8 cellular contexts compared by ENCODE assay signal in genomic region chr6:106084973-106085686, GRCh38. TPM values are rescaled to one million over a fixed set of nuclear protein-coding genes. Genes with fewer than 3 reads are reported as not detected.
DNase-seq lines count a peak whose midpoint lies in the region; ATAC-seq and TF ChIP-seq lines count a peak whose summit lies in the region.

No MANE protein-coding gene starts in this region.

- peak overlapping the region; percentile 97 for H3K27ac ChIP-seq in epithelial cell of prostate

- peak overlapping the region; percentile 87 for H3K4me3 ChIP-seq in GM08714 (ENCODE audit: low read length)

- peak; percentile 78 for DNase-seq in epithelial cell of prostate (ENCODE audit: low read depth, low spot score)
- DNase-seq in renal cortical epithelial cell (ENCODE audit: low read depth): peak; percentile 67
- DNase-seq in ecto neural progenitor cell (ENCODE audit: low spot score): no peak
- no peak for DNase-seq in hypothalamus (lab: John Stamatoyannopoulos, UW)

- no peak for ATAC-seq in GM18502 (IDR thresholded peaks at IDR 0.05; ENCODE audit: poor library complexity, unreplicated experiment)
- no peak for ATAC-seq in HG03045 (IDR thresholded peaks at IDR 0.05; ENCODE audit: unreplicated experiment)

TF ChIP-seq in PFSK-1, 5 proteins besides CTCF, POLR2A, EP300 and RAD21:
- TF ChIP-seq FOXP2 (optimal IDR thresholded peaks at IDR 0.05; ENCODE audit: borderline replicate concordance, extremely low read depth, extremely low read length, insufficient read depth) (peak; percentile 30), SIN3A (IDR thresholded peaks at IDR 0.05; ENCODE audit: borderline replicate concordance, insufficient read depth, low read length) (no peak)

RNA-seq across cellular contexts. Expression of gene PRDM1, which starts 1.0 kb away (rescaled TPM):
- not detected for polyA plus RNA-seq in PFSK-1 (2012; ENCODE audit: insufficient read length, low read depth)
- total RNA-seq in renal cortical epithelial cell: 0.87 and 1.4 TPM in 2 replicates

Comparison
In these comparisons a context has a peak if more than half of its experiments do, and no peak if none do; other contexts are left out.
1. DNase-seq: peak in epithelial cell of prostate (single experiment) and renal cortical epithelial cell (single experiment); none in ecto neural progenitor cell (single experiment) and hypothalamus (0 of 51).